Comparison of ENCODE assay signal across 1 cellular context in the genomic region with DNA sequence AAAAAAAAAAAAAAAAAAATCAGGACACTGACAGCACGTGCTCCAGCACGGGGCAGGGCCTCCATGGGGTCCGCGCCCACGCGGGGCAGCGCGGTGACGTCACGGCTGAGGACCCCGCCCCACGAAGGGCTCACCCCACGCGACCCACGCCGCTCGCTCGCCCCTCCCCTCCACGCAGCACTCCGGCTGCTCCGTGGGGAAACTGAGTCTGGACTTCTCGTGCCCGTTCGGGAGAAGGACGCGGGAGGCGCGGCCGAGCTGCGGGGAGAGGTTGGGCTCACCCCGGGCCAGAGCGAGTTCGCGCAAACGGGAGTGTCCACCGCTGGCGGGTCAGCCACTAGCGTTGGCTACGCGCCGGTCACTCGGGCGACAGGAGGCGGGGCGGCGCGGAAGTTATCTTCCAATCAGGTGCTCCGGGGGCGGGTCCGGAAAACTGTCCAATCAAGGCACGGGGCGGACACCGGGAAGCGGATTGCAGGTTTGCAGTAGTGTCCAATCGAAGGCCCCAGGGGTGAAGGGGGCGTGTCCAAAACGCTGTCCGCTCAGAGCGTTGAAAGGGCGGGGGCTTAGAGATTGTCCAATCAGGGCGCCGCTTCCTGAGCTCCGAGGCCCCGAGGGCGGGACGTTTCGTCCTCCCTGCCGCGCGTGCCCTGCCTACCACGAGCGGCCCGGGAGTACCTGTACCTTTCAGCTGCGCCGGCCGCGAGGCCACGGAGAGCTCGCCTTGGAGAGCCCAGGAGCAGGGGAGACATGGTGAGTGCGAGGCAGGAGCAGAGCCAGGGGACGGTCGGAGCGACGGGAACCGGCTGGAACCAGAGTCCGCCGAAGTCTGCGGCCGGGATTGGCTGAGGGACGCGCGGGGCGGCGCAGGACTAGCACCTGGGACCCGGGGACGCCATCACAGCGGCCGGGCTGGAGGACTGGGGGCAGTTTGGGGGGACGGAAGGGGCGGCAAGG.
TF ChIP-seq lines count a peak whose summit lies in the region.

Gene ZNF57, plus strand, starts transcription at position 633 of the 957 bp plus-strand sequence. Its CDS starts 118 bp downstream, at position 751.

TF ChIP-seq in K562, 482 proteins besides CTCF, POLR2A, EP300 and RAD21 (continued from another document and continues in another):
- TF ChIP-seq, protein P1, sequence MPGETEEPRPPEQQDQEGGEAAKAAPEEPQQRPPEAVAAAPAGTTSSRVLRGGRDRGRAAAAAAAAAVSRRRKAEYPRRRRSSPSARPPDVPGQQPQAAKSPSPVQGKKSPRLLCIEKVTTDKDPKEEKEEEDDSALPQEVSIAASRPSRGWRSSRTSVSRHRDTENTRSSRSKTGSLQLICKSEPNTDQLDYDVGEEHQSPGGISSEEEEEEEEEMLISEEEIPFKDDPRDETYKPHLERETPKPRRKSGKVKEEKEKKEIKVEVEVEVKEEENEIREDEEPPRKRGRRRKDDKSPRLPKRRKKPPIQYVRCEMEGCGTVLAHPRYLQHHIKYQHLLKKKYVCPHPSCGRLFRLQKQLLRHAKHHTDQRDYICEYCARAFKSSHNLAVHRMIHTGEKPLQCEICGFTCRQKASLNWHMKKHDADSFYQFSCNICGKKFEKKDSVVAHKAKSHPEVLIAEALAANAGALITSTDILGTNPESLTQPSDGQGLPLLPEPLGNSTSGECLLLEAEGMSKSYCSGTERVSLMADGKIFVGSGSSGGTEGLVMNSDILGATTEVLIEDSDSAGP (CRISPR knock-in tag; IDR thresholded peaks at IDR 0.05), result no peak
- TF ChIP-seq RUNX1 (IDR thresholded peaks at IDR 0.05; ENCODE audit: low read depth) (no peak), ZNF12 (CRISPR knock-in tag; IDR thresholded peaks at IDR 0.05) (no peak), NFE2L1 (tag; IDR thresholded peaks at IDR 0.05; ENCODE audit: borderline replicate concordance, low read depth) (no peak), SMARCA4 (IDR thresholded peaks at IDR 0.05) (no peak), ZNF239 (CRISPR knock-in tag; IDR thresholded peaks at IDR 0.05) (no peak), XRCC5 (IDR thresholded peaks at IDR 0.05; ENCODE audit: low read depth, low read length) (no peak), CBX5 (IDR thresholded peaks at IDR 0.05; ENCODE audit: borderline replicate concordance, low read depth) (no peak), RBM15 (IDR thresholded peaks at IDR 0.05; ENCODE audit: insufficient read depth, low read length) (no peak), GATAD2B (IDR thresholded peaks at IDR 0.05; ENCODE audit: borderline replicate concordance) (no peak), KHSRP (IDR thresholded peaks at IDR 0.05) (no peak; the same call in 1 of the 2 replicates), E2F8 (IDR thresholded peaks at IDR 0.05; ENCODE audit: low read depth, partially characterized antibody) (no peak), ZNF785 (CRISPR knock-in tag; IDR thresholded peaks at IDR 0.05) (no peak), BHLHE40 (IDR thresholded peaks at IDR 0.05; ENCODE audit: low read length) (peak; percentile 71), SNAPC5 (CRISPR knock-in tag; IDR thresholded peaks at IDR 0.05) (no peak), EGR1 (conservative IDR thresholded peaks at IDR 0.05) (peak; percentile 67), EHMT2 (IDR thresholded peaks at IDR 0.05) (no peak), ZNF212 (CRISPR knock-in tag; IDR thresholded peaks at IDR 0.05) (no peak), STAG1 (CRISPR knock-in tag; IDR thresholded peaks at IDR 0.05; ENCODE audit: borderline replicate concordance) (no peak), CEBPZ (IDR thresholded peaks at IDR 0.05; ENCODE audit: borderline replicate concordance, low read depth, low read length) (no peak; the same call in 1 of the 2 replicates), ZNF165 (CRISPR knock-in tag; IDR thresholded peaks at IDR 0.05; ENCODE audit: borderline replicate concordance) (no peak), KDM4B (IDR thresholded peaks at IDR 0.05; ENCODE audit: borderline replicate concordance in 2 of 2, low read depth in 1 of 2) (no peak), ZBTB8A (IDR thresholded peaks at IDR 0.05; ENCODE audit: partially characterized antibody) (no peak), ZNF764 (CRISPR knock-in tag; IDR thresholded peaks at IDR 0.05; ENCODE audit: low read depth) (no peak), MAFK (IDR thresholded peaks at IDR 0.05; ENCODE audit: low read length) (no peak), TGIF2 (CRISPR knock-in tag; IDR thresholded peaks at IDR 0.05) (peak; percentile 68; the same call in 1 of the 2 replicates), ZNF592 (IDR thresholded peaks at IDR 0.05) (no peak), ZNF3 (CRISPR knock-in tag; IDR thresholded peaks at IDR 0.05) (no peak), KDM1A (IDR thresholded peaks at IDR 0.05) (no peak), SP2 (IDR thresholded peaks at IDR 0.05; ENCODE audit: extremely low read depth, low read depth, low read length, poor library complexity, severe bottlenecking) (peak; percentile 49), ZNF639 (CRISPR knock-in tag; conservative IDR thresholded peaks at IDR 0.05 in 1 of 2, IDR thresholded peaks at IDR 0.05 in 1 of 2) (no peak), ZNF184 (CRISPR knock-in tag; IDR thresholded peaks at IDR 0.05) (no peak)
- TF ChIP-seq, protein P2, sequence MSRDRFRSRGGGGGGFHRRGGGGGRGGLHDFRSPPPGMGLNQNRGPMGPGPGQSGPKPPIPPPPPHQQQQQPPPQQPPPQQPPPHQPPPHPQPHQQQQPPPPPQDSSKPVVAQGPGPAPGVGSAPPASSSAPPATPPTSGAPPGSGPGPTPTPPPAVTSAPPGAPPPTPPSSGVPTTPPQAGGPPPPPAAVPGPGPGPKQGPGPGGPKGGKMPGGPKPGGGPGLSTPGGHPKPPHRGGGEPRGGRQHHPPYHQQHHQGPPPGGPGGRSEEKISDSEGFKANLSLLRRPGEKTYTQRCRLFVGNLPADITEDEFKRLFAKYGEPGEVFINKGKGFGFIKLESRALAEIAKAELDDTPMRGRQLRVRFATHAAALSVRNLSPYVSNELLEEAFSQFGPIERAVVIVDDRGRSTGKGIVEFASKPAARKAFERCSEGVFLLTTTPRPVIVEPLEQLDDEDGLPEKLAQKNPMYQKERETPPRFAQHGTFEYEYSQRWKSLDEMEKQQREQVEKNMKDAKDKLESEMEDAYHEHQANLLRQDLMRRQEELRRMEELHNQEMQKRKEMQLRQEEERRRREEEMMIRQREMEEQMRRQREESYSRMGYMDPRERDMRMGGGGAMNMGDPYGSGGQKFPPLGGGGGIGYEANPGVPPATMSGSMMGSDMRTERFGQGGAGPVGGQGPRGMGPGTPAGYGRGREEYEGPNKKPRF (IDR thresholded peaks at IDR 0.05; ENCODE audit: low read depth, low read length), result no peak
- TF ChIP-seq, protein P3, sequence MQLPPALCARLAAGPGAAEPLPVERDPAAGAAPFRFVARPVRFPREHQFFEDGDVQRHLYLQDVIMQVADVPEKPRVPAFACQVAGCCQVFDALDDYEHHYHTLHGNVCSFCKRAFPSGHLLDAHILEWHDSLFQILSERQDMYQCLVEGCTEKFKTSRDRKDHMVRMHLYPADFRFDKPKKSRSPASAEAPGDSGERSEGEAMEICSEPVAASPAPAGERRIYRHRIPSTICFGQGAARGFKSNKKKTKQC (CRISPR knock-in tag; IDR thresholded peaks at IDR 0.05), result peak; percentile 95
- TF ChIP-seq, protein P4, sequence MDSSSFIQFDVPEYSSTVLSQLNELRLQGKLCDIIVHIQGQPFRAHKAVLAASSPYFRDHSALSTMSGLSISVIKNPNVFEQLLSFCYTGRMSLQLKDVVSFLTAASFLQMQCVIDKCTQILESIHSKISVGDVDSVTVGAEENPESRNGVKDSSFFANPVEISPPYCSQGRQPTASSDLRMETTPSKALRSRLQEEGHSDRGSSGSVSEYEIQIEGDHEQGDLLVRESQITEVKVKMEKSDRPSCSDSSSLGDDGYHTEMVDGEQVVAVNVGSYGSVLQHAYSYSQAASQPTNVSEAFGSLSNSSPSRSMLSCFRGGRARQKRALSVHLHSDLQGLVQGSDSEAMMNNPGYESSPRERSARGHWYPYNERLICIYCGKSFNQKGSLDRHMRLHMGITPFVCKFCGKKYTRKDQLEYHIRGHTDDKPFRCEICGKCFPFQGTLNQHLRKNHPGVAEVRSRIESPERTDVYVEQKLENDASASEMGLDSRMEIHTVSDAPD (CRISPR knock-in tag; IDR thresholded peaks at IDR 0.05), result no peak
